Comparison of ENCODE assay signal across 8 cellular contexts in the genomic region with DNA sequence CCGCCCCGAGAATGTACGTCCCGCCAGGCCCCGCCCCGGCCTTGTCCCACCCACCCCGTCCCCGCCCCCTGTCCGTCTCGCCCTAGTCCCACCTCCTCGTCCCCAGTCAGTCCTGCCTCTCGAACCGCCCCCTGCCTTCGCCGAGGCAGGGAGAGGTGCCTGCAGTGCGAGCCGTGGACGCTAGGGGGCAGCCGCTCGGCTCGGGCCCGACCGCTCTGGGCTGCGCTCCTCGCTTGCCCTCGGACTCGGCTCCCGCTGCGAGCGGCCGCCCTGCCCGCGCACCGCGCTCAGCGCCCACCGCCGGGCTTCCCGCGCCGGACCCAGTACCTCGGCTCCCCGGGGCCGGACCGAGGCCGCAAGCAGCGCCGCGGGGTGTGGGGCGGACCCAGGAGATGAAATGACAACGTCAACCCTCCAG. TPM values are rescaled to one million over a fixed set of nuclear protein-coding genes. Genes with fewer than 3 reads are reported as not detected.
DNase-seq lines count a peak whose midpoint lies in the region; ATAC-seq and TF ChIP-seq lines count a peak whose summit lies in the region.

A gene (plus strand): TSS at position 236 of the 418 bp plus-strand sequence. CDS start 162 bp downstream, at position 398.

- H3K9ac ChIP-seq in OCI-LY3 (ENCODE audit: low read length): peak within 1 kb of the TSS; percentile 84

- H3K4me3 ChIP-seq in OCI-LY3 (ENCODE audit: low read length) (peak within 1 kb of the TSS; percentile 93), mucosa of descending colon (peak within 1 kb of the TSS; percentile 98)

- H4K20me1 ChIP-seq in OCI-LY3 (ENCODE audit: insufficient read depth, low read length): peaks cover 6% of the 10 kb centered on the region

- peak; percentile 68 for TF ChIP-seq CTCF in OCI-LY3 (IDR thresholded peaks at IDR 0.05; ENCODE audit: low read depth, low read length)
- peak; percentile 97 for TF ChIP-seq CTCF in mucosa of descending colon (IDR thresholded peaks at IDR 0.05)

- DNase-seq in DMS114 treated with DMSO at 0.1 percent for 48 hours (lab: John Stamatoyannopoulos, UW; ENCODE audit: unreplicated experiment): peak; percentile 93
- peak; percentile 88 for DNase-seq in HuH-7.5 (ENCODE audit: low spot score)
- peak; percentile 97 for DNase-seq in activated T-cell treated with anti-CD3 and anti-CD28 coated beads for 1 hour (ENCODE audit: low read depth)
- peak; percentile 89 for DNase-seq in epidermal melanocyte (ENCODE audit: insufficient read length, low spot score)
- peak; percentile 97 to 99 (median 98) for DNase-seq in mucosa of descending colon
- peak; percentile 97 for DNase-seq in stimulated activated CD8-positive, alpha-beta memory T cell treated with anti-CD3 and anti-CD28 coated beads, Interleukin-4, amount 100 ng/mL, for 24 hours (ENCODE audit: low read depth)

- peak within 1 kb of the TSS; percentile 49 for H3K27ac ChIP-seq in OCI-LY3 (ENCODE audit: low read length)

- H3K9me3 ChIP-seq in OCI-LY3 (ENCODE audit: insufficient read depth, low read length): no peaks in the 10 kb centered on the region
- H3K9me3 ChIP-seq in mucosa of descending colon: no peaks in the 10 kb centered on the region

- H3K36me3 ChIP-seq in OCI-LY3 (replicated peaks; ENCODE audit: low read depth, low read length) (peaks cover 20% of the 10 kb centered on the region), mucosa of descending colon (ENCODE audit: low read depth) (no peaks in the 10 kb centered on the region)

- ATAC-seq in GM21526 (IDR thresholded peaks at IDR 0.05; ENCODE audit: low FRiP score, unreplicated experiment) (peak; percentile 90), mucosa of descending colon (peak; percentile 98)

- H3K4me1 ChIP-seq in OCI-LY3 (ENCODE audit: low read length) (peaks cover 3% of the 10 kb centered on the region; the same call in 1 of the 2 replicates), mucosa of descending colon (ENCODE audit: low read depth) (peaks cover 17% of the 10 kb centered on the region)

- intact Hi-C loops in mucosa of descending colon (cut with DNase I, micrococcal nuclease): no loop called here

- H3K4me2 ChIP-seq in OCI-LY3 (ENCODE audit: low read length): peak within 1 kb of the TSS; percentile 82

- no peaks in the 10 kb centered on the region for H3K27me3 ChIP-seq in OCI-LY3 (ENCODE audit: low read depth, low read length)

- H3K79me2 ChIP-seq in OCI-LY3 (ENCODE audit: low read length): peaks cover 40% of the 10 kb centered on the region

- peak within 1 kb of the TSS; percentile 73; the same call in 1 of the 2 replicates for H2AFZ ChIP-seq in OCI-LY3 (ENCODE audit: low read depth, low read length)

RNA-seq across cellular contexts. Expression of the gene that starts here (rescaled TPM):
- total RNA-seq in mucosa of descending colon: 10 to 100 TPM; 35.9 to 39.6 (median 36.3) TPM

Comparison
In these comparisons a context has a peak if more than half of its experiments do, and no peak if none do; other contexts are left out.
1. Peak in every context shown above with its lines: DNase-seq, ATAC-seq, H3K4me3 ChIP-seq and H3K27ac ChIP-seq.